ENCODE assay signal across 8 cellular contexts in genomic region chr11:126061707-126062678, GRCh38. TPM values are rescaled to one million over a fixed set of nuclear protein-coding genes. Genes with fewer than 3 reads are reported as not detected.
DNase-seq lines count a peak whose midpoint lies in the region; ATAC-seq and TF ChIP-seq lines count a peak whose summit lies in the region.

No MANE protein-coding gene starts in this region.

- peak overlapping the region; percentile 89 for H3K4me2 ChIP-seq in KMS-11

- ATAC-seq in HG02678 (IDR thresholded peaks at IDR 0.05; ENCODE audit: unreplicated experiment) = no peak

- no peaks in the 10 kb centered on the region for H3K36me3 ChIP-seq in KMS-11 (ENCODE audit: insufficient read depth)

- H3K9ac ChIP-seq in KMS-11 = peak overlapping the region; percentile 22; the same call in 1 of the 2 replicates

- TF ChIP-seq POLR2A in lower leg skin (IDR thresholded peaks at IDR 0.05) = no peak

- no peaks in the 10 kb centered on the region for H4K20me1 ChIP-seq in KMS-11 (ENCODE audit: insufficient read depth)

- H3K27ac ChIP-seq in 22Rv1 (peak overlapping the region; percentile 73), KMS-11 (no peak overlapping the region), coronary artery (peak overlapping the region; percentile 72 to 87)

- intact Hi-C loops in lower leg skin (cut with DNase I; ENCODE audit: low total_unique reads) = loop anchor here (5.0 kb wide), 1 partner anchor 120 kb away; no protein-coding TSS in a partner anchor

- WGBS in lower leg skin, 2 donors = 1% methylated on average over 14 to 26 of the region's 57 CpGs

- peak; percentile 69 for TF ChIP-seq CTCF in 22Rv1 (IDR thresholded peaks at IDR 0.05)
- peak; percentile 7 for TF ChIP-seq CTCF in GM12864 (IDR thresholded peaks at IDR 0.05; ENCODE audit: low read depth, low read length, missing control alignments)
- TF ChIP-seq CTCF in KMS-11 (conservative IDR thresholded peaks at IDR 0.05; ENCODE audit: low read depth, low read length) = no peak
- no peak for TF ChIP-seq CTCF in coronary artery (IDR thresholded peaks at IDR 0.05)
- TF ChIP-seq CTCF in lower leg skin (IDR thresholded peaks at IDR 0.05) = no peak

- H3K79me2 ChIP-seq in KMS-11 (ENCODE audit: insufficient read depth, low read depth) = no peaks in the 10 kb centered on the region

- DNase-seq in GM12864 (ENCODE audit: low read depth) = no peak
- peak; percentile 67 for DNase-seq in SW480 (ENCODE audit: low spot score)
- DNase-seq in coronary artery (ENCODE audit: low spot score) = no peak
- DNase-seq in lower leg skin (ENCODE audit: low spot score in 2 of 2) = peak in 1 of 2 donors; percentile 92
- DNase-seq in stimulated activated CD8-positive, alpha-beta memory T cell treated with anti-CD3 and anti-CD28 coated beads, Interleukin-12 subunit alpha, Interleukin-12 subunit beta, amount 100 ng/mL, for 4 hours (ENCODE audit: low read depth) = peak; percentile 6

- peak overlapping the region; percentile 59 for H2AFZ ChIP-seq in KMS-11 (ENCODE audit: low read depth)

- H3K4me1 ChIP-seq in KMS-11 (ENCODE audit: low read depth, poor library complexity, severe bottlenecking) = peaks cover 14% of the 10 kb centered on the region

- no peaks in the 10 kb centered on the region for H3K27me3 ChIP-seq in KMS-11 (ENCODE audit: insufficient read depth, low read depth)

- peak overlapping the region; percentile 66 for H3K4me3 ChIP-seq in GM12864 (ENCODE audit: low read depth, low read length)
- no peak overlapping the region for H3K4me3 ChIP-seq in KMS-11 (IDR thresholded peaks at IDR 0.05; ENCODE audit: insufficient read depth, low read depth, low read length)
- H3K4me3 ChIP-seq in coronary artery = peak overlapping the region; percentile 99
- peak overlapping the region; percentile 83 for H3K4me3 ChIP-seq in lower leg skin (ENCODE audit: low read depth, poor library complexity, severe bottlenecking)

RNA-seq across cellular contexts. Expression of gene CDON, which starts 0.7 kb away (rescaled TPM):
- 10 to 100 TPM; 12.3 to 21.0 (median 18.0) TPM for total RNA-seq in lower leg skin

Comparison
In these comparisons a context has a peak if more than half of its experiments do, and no peak if none do; other contexts are left out.
1. CTCF ChIP-seq: peak in 22Rv1 (single experiment) and GM12864 (single experiment); none in KMS-11 (single experiment), coronary artery (single experiment) and lower leg skin (0 of 3).
2. DNase-seq: peak in SW480 (single experiment) and stimulated activated CD8-positive, alpha-beta memory T cell treated with anti-CD3 and anti-CD28 coated beads, Interleukin-12 subunit alpha, Interleukin-12 subunit beta, amount 100 ng/mL, for 4 hours (single experiment); none in GM12864 (single experiment) and coronary artery (single experiment).